26 cellular contexts compared by ENCODE assay signal in genomic region chr11:129075757-129076156, GRCh38.
"Had no signal": no experiment of that assay in that cellular context is flagged by ENCODE, and none has a peak within 500 bp of the region (broad histone marks: within the 10 kb centered on the region; RNA-seq: fewer than 3 reads in every experiment).

No MANE protein-coding gene starts in this region.

- ATAC-seq: heart left ventricle; left cardiac atrium; lower lobe of right lung; natural killer cell treated with Interleukin-12 subunit alpha and Interleukin-12 subunit beta and Interleukin-15 and Interleukin-18, amount 100 ng/mL, for 72 hours; right cardiac atrium; stimulated activated effector memory CD8-positive, alpha-beta T cell treated with anti-CD3 and anti-CD28 coated beads, Interleukin-12 subunit alpha, Interleukin-12 subunit beta, amount 100 ng/mL, for 72 hours; stimulated activated naive CD8-positive, alpha-beta T cell treated with anti-CD3 and anti-CD28 coated beads, Interleukin-15, Interleukin-2, amounts not matched to agents 100 U/mL and 50 U/mL, for 24 hours had no signal

- FAIRE-seq: endometrium, islet of Langerhans, small intestine had no signal

- H3K27me3 Mint-ChIP-seq: progenitor cell of endocrine pancreas had no signal

- H3K4me3 Mint-ChIP-seq: memory B cell; natural killer cell treated with Interleukin-12 subunit alpha and Interleukin-12 subunit beta and Interleukin-15 and Interleukin-18, amount 100 ng/mL, for 72 hours; neural progenitor cell; stimulated activated effector memory CD8-positive, alpha-beta T cell treated with anti-CD3 and anti-CD28 coated beads, Interleukin-12 subunit alpha, Interleukin-12 subunit beta, amount 100 ng/mL, for 72 hours had no signal

- H3K4me2 ChIP-seq: neural progenitor cell had no signal

- DNase-seq: effector memory CD4-positive, alpha-beta T cell; foreskin melanocyte; heart left ventricle; hippocampal formation; left cardiac atrium; left ventricle myocardium inferior; lower lobe of right lung; midbrain; nucleus accumbens; ovary; right cardiac atrium; small intestine; stimulated activated CD4-positive, alpha-beta T cell treated with anti-CD3 and anti-CD28 coated beads, Interleukin-2, amount 100 ng/mL, for 48 hours; stimulated activated CD8-positive, alpha-beta memory T cell treated with anti-CD3 and anti-CD28 coated beads, Interleukin-4, amount 100 ng/mL, for 48 hours; stimulated activated naive CD8-positive, alpha-beta T cell treated with anti-CD3 and anti-CD28 coated beads, Interleukin-15, Interleukin-2, amounts not matched to agents 100 U/mL and 50 U/mL, for 24 hours; thyroid gland; upper lobe of left lung; uterus had no signal

- H3K27me3 ChIP-seq: heart left ventricle, neural progenitor cell, ovary, suprapubic skin, thyroid gland, upper lobe of left lung, uterus had no signal

- H3K36me3 Mint-ChIP-seq: stimulated activated effector memory CD8-positive, alpha-beta T cell treated with anti-CD3 and anti-CD28 coated beads, Interleukin-12 subunit alpha, Interleukin-12 subunit beta, amount 100 ng/mL, for 72 hours had no signal

- H3K4me3 ChIP-seq: heart left ventricle, left ventricle myocardium inferior, lower lobe of right lung, neural progenitor cell, ovary, suprapubic skin, thyroid gland, upper lobe of left lung, uterus had no signal

- H3K36me3 ChIP-seq: heart left ventricle, left ventricle myocardium inferior, lower lobe of right lung, neural progenitor cell, ovary, suprapubic skin, thyroid gland, upper lobe of left lung, uterus had no signal

- H3K27ac Mint-ChIP-seq: memory B cell; natural killer cell treated with Interleukin-12 subunit alpha and Interleukin-12 subunit beta and Interleukin-15 and Interleukin-18, amount 100 ng/mL, for 72 hours; neural progenitor cell; progenitor cell of endocrine pancreas; stimulated activated effector memory CD8-positive, alpha-beta T cell treated with anti-CD3 and anti-CD28 coated beads, Interleukin-12 subunit alpha, Interleukin-12 subunit beta, amount 100 ng/mL, for 72 hours had no signal

- H3K4me1 Mint-ChIP-seq: memory B cell; neural progenitor cell; stimulated activated effector memory CD8-positive, alpha-beta T cell treated with anti-CD3 and anti-CD28 coated beads, Interleukin-12 subunit alpha, Interleukin-12 subunit beta, amount 100 ng/mL, for 72 hours had no signal

- H3K27ac ChIP-seq: heart left ventricle, left ventricle myocardium inferior, lower lobe of right lung, neural progenitor cell, ovary, suprapubic skin, thyroid gland, upper lobe of left lung, uterus had no signal

- H2AFZ ChIP-seq: neural progenitor cell had no signal

- H3K9ac ChIP-seq: neural progenitor cell had no signal

- H3K4me1 ChIP-seq: heart left ventricle, left ventricle myocardium inferior, lower lobe of right lung, neural progenitor cell, suprapubic skin, thyroid gland, upper lobe of left lung, uterus had no signal

- H3K9me3 ChIP-seq: lower lobe of right lung, ovary, suprapubic skin, thyroid gland, upper lobe of left lung, uterus had no signal
